ENCODE assay signal across 19 cellular contexts in the genomic region with DNA sequence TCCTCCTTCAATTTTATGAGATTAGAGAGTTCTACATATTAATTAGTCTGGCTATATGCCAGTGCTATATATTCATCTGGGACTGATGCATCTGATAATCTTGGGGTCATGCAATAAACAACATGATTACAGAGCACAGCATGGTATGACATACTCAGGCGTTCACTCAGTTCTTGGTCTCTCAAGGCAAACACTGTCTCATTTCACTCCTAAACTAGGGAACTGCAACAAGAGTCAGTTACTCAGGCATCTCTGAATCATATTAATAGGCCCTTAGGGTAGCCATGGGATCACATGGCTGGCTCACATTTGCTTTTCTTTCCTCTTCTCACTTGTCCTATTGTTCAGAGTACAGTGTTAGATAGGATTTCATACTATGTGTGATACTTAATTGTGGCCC.
DNase-seq lines count a peak whose midpoint lies in the region; ATAC-seq, FAIRE-seq and TF ChIP-seq lines count a peak whose summit lies in the region.
"Had no signal": no experiment of that assay in that cellular context is flagged by ENCODE, and none has a peak within 500 bp of the region (broad histone marks: within the 10 kb centered on the region; RNA-seq: fewer than 3 reads in every experiment).

No MANE protein-coding gene starts in this region.

- peak; percentile 69 for FAIRE-seq in keratinocyte (lab: Jason Lieb, UNC)
- FAIRE-seq: colon, D721Med had no signal

- H3K27me3 Mint-ChIP-seq in activated T-helper 17 cell treated with anti-CD3 and anti-CD28 coated beads, Interleukin-2, amount 50 U/mL, for 72 hours, result peaks cover 6% of the 10 kb centered on the region

- H3K9ac ChIP-seq in mammary epithelial cell (ENCODE audit: insufficient read depth, low read length), result no peak overlapping the region
- H3K9ac ChIP-seq in keratinocyte (ENCODE audit: control insufficient read depth, extremely low read depth, insufficient read depth, low read length), result no peak overlapping the region
- H3K9ac ChIP-seq: SK-N-SH had no signal

- H3K79me2 ChIP-seq in mammary epithelial cell (ENCODE audit: insufficient read depth, low read length) (no peaks in the 10 kb centered on the region), keratinocyte (ENCODE audit: control insufficient read depth, insufficient read depth, low read length) (no peaks in the 10 kb centered on the region)

- H3K4me2 ChIP-seq in mammary epithelial cell (ENCODE audit: insufficient read depth, low read depth, low read length) (peak overlapping the region; percentile 6), keratinocyte (ENCODE audit: control insufficient read depth, extremely low read depth, insufficient read depth, low read depth, low read length) (no peak overlapping the region)
- H3K4me2 ChIP-seq: SK-N-SH had no signal

- no peak overlapping the region for H3K4me3 ChIP-seq in AG09309 (ENCODE audit: control insufficient read depth, low read depth, low read length)
- no peak overlapping the region for H3K4me3 ChIP-seq in mammary epithelial cell (replicated peaks in 1 of 3; ENCODE audit: insufficient read depth in 1 of 3, low read depth in 2 of 3, low read length in 3 of 3)
- no peak overlapping the region for H3K4me3 ChIP-seq in keratinocyte (ENCODE audit: control insufficient read depth in 2 of 3, extremely low read depth in 1 of 3, insufficient read depth in 2 of 3, low read depth in 1 of 3, low read length in 3 of 3)
- H3K4me3 ChIP-seq: left ventricle myocardium inferior had no signal

- CTCF ChIA-PET in mammary epithelial cell (lab: Charles Lee; ENCODE audit: low non-redundant PET), result no interaction called here

- no peak for TF ChIP-seq CTCF in AG09309 (IDR thresholded peaks at IDR 0.05; ENCODE audit: control insufficient read depth, insufficient read depth, low read depth, low read length, missing control alignments)
- no peak for TF ChIP-seq CTCF in mammary epithelial cell (conservative IDR thresholded peaks at IDR 0.05 in 1 of 2, IDR thresholded peaks at IDR 0.05 in 1 of 2; ENCODE audit: extremely low read depth in 1 of 2, insufficient read depth in 1 of 2, low read depth in 1 of 2, low read length in 2 of 2)
- TF ChIP-seq CTCF in keratinocyte (optimal IDR thresholded peaks at IDR 0.05 in 1 of 3, IDR thresholded peaks at IDR 0.05 in 1 of 3, conservative IDR thresholded peaks at IDR 0.05 in 1 of 3; ENCODE audit: extremely low read depth in 1 of 3, insufficient read depth in 2 of 3, low read length in 3 of 3), result no peak

- WGBS in mammary epithelial cell (ENCODE audit: low coverage, missing lambda C conversion rate), result 0% methylated on average over 1 of the region's 1 CpG

- no peak overlapping the region for H2AFZ ChIP-seq in mammary epithelial cell (ENCODE audit: low read depth, low read length)
- H2AFZ ChIP-seq in keratinocyte (ENCODE audit: control insufficient read depth, low read length), result no peak overlapping the region

- H3K4me1 ChIP-seq in mammary epithelial cell (ENCODE audit: insufficient read depth, low read length) (peaks cover 16% of the 10 kb centered on the region), keratinocyte (ENCODE audit: control insufficient read depth, extremely low read depth, insufficient read depth, low read length) (peaks cover 13% of the 10 kb centered on the region)

- no peak for ATAC-seq in GM21576 (IDR thresholded peaks at IDR 0.05; ENCODE audit: unreplicated experiment)
- ATAC-seq in activated T-helper 17 cell treated with anti-CD3 and anti-CD28 coated beads, Interleukin-2, amount 50 U/mL, for 72 hours (replicated peaks), result no peak
- ATAC-seq: stimulated activated naive CD8-positive, alpha-beta T cell treated with anti-CD3 and anti-CD28 coated beads, Interleukin-15, amount 100 ng/mL, for 72 hours had no signal

- no peak overlapping the region for H3K27ac Mint-ChIP-seq in activated T-helper 17 cell treated with anti-CD3 and anti-CD28 coated beads, Interleukin-2, amount 50 U/mL, for 72 hours
- H3K27ac Mint-ChIP-seq: activated CD4-positive, alpha-beta memory T cell treated with anti-CD3 and anti-CD28 coated beads, Interleukin-2, amount 10 ng/mL, durations not matched to agents 7 days and 5 days; progenitor cell of endocrine pancreas; stimulated activated naive CD8-positive, alpha-beta T cell treated with anti-CD3 and anti-CD28 coated beads, Interleukin-15, amount 100 ng/mL, for 72 hours had no signal

- dilution Hi-C loops in mammary epithelial cell (cut with HindIII; ENCODE audit: low sequenced_read_pairs) (no loop called here), keratinocyte (cut with MboI; ENCODE audit: extremely low pct_ligation_motif_present, low sequenced_read_pairs) (no loop called here)

- H3K4me1 Mint-ChIP-seq in activated T-helper 17 cell treated with anti-CD3 and anti-CD28 coated beads, Interleukin-2, amount 50 U/mL, for 72 hours, result no peaks in the 10 kb centered on the region

- no TSS peak for BruUV-seq in mammary epithelial cell (replicated peaks; lab: Mats Ljungman, UMichigan)

- H3K36me3 ChIP-seq in mammary epithelial cell (ENCODE audit: insufficient read depth, low read length) (no peaks in the 10 kb centered on the region), keratinocyte (ENCODE audit: control insufficient read depth in 2 of 2, extremely low read depth in 1 of 2, insufficient read depth in 2 of 2, low read length in 2 of 2) (no peaks in the 10 kb centered on the region)
- H3K36me3 ChIP-seq: left ventricle myocardium inferior had no signal

- intact Hi-C loops in mammary epithelial cell (cut with micrococcal nuclease) (loop anchor here (2.0 kb wide), 1 partner anchor 1049 kb away; no protein-coding TSS in a partner anchor), posterior cingulate gyrus (cut with DNase I) (loop anchor here (5.0 kb wide), 1 partner anchor 1050 kb away; no protein-coding TSS in a partner anchor)

- H3K9me1 ChIP-seq in keratinocyte (ENCODE audit: control insufficient read depth, extremely low read depth, insufficient read depth, low read length), result no peaks in the 10 kb centered on the region

- DNase-seq in AG09309 (ENCODE audit: low read depth), result peak; percentile 24
- DNase-seq in HS-5 (ENCODE audit: low read depth), result peak; percentile 20
- DNase-seq in mammary epithelial cell, result peak; percentile 80
- peak; percentile 41 for DNase-seq in keratinocyte (ENCODE audit: low read depth, low spot score)
- no peak for DNase-seq in NCI-H2081 (lab: John Stamatoyannopoulos, UW)
- no peak for DNase-seq in posterior cingulate gyrus
- DNase-seq: activated CD4-positive, alpha-beta memory T cell treated with anti-CD3 and anti-CD28 coated beads, Interleukin-2, amount 10 ng/mL, durations not matched to agents 7 days and 5 days; amniotic stem cell; left ventricle myocardium inferior; NCI-H146; NCI-H446 treated with DMSO at 0.1 percent for 48 hours; SK-N-SH; stimulated activated CD4-positive, alpha-beta T cell treated with anti-CD3 and anti-CD28 coated beads, Interleukin-12 subunit alpha, Interleukin-12 subunit beta, amount 100 ng/mL, for 4 hours; stimulated activated naive CD8-positive, alpha-beta T cell treated with anti-CD3 and anti-CD28 coated beads, Interleukin-15, amount 100 ng/mL, for 72 hours had no signal

- in situ Hi-C loops in mammary epithelial cell (cut with MboI; ENCODE audit: low sequenced_read_pairs in 2 of 2), result loop anchor here in 1 of 2 donors (25.0 kb wide), 2 partner anchors 775 to 1050 kb away; a partner anchor contains a TSS

- H4K20me1 ChIP-seq in mammary epithelial cell (ENCODE audit: insufficient read depth, low read length) (no peaks in the 10 kb centered on the region), keratinocyte (ENCODE audit: control insufficient read depth, extremely low read depth, insufficient read depth, low read length) (no peaks in the 10 kb centered on the region)

- no peak overlapping the region for H3K4me3 Mint-ChIP-seq in activated T-helper 17 cell treated with anti-CD3 and anti-CD28 coated beads, Interleukin-2, amount 50 U/mL, for 72 hours
- H3K4me3 Mint-ChIP-seq: activated CD4-positive, alpha-beta memory T cell treated with anti-CD3 and anti-CD28 coated beads, Interleukin-2, amount 10 ng/mL, durations not matched to agents 7 days and 5 days; stimulated activated naive CD8-positive, alpha-beta T cell treated with anti-CD3 and anti-CD28 coated beads, Interleukin-15, amount 100 ng/mL, for 72 hours had no signal

- H3K9me3 Mint-ChIP-seq in activated T-helper 17 cell treated with anti-CD3 and anti-CD28 coated beads, Interleukin-2, amount 50 U/mL, for 72 hours, result no peaks in the 10 kb centered on the region
- H3K9me3 Mint-ChIP-seq: activated CD4-positive, alpha-beta memory T cell treated with anti-CD3 and anti-CD28 coated beads, Interleukin-2, amount 10 ng/mL, durations not matched to agents 7 days and 5 days; stimulated activated naive CD8-positive, alpha-beta T cell treated with anti-CD3 and anti-CD28 coated beads, Interleukin-15, amount 100 ng/mL, for 72 hours had no signal

- no peak overlapping the region for H3K27ac ChIP-seq in mammary epithelial cell (ENCODE audit: insufficient read depth, low read depth, low read length)
- peak overlapping the region; percentile 4 for H3K27ac ChIP-seq in keratinocyte (ENCODE audit: control insufficient read depth, insufficient read depth, low read length)
- H3K27ac ChIP-seq: left ventricle myocardium inferior had no signal

- H3K36me3 Mint-ChIP-seq in activated T-helper 17 cell treated with anti-CD3 and anti-CD28 coated beads, Interleukin-2, amount 50 U/mL, for 72 hours (ENCODE audit: low read depth), result no peaks in the 10 kb centered on the region

- no peaks in the 10 kb centered on the region for H3K9me3 ChIP-seq in mammary epithelial cell (replicated peaks; ENCODE audit: insufficient read depth, low read length)
- no peaks in the 10 kb centered on the region for H3K9me3 ChIP-seq in keratinocyte (ENCODE audit: control insufficient read depth, low read depth, low read length)
- H3K9me3 ChIP-seq: left ventricle myocardium inferior, SK-N-SH had no signal

- H3K27me3 ChIP-seq in mammary epithelial cell (ENCODE audit: insufficient read depth, low read length), result no peaks in the 10 kb centered on the region
- H3K27me3 ChIP-seq in keratinocyte (ENCODE audit: control insufficient read depth, extremely low read depth, insufficient read depth, low read length), result no peaks in the 10 kb centered on the region

Comparison
In these comparisons a context has a peak if more than half of its experiments do, and no peak if none do; other contexts are left out.
1. DNase-seq: peak in AG09309 (single experiment), HS-5 (single experiment), mammary epithelial cell (single experiment) and keratinocyte (single experiment); none in NCI-H2081 (0 of 2) and posterior cingulate gyrus (0 of 10).